In the genomic region with DNA sequence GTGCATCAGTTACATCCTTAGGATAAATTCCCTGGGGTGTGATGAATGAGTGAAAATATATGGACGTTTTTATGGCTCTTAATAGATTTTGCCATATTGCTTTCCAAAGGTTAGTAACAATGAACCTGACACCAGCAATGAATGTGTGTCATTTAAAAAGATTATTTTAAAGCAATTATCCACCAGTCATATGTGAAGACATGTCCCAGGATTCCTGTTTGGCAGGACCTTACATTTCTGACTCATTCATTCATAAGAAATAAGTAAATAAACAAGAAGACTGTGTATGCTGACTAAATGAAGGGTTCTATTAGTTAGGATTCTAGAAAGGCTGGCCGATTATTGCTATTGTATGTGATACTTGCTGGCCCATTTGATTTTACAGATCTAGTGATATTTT, we compare ENCODE assay signal across 25 cellular contexts.
DNase-seq lines count a peak whose midpoint lies in the region; ATAC-seq, FAIRE-seq and TF ChIP-seq lines count a peak whose summit lies in the region.
"Had no signal": no experiment of that assay in that cellular context is flagged by ENCODE, and none has a peak within 500 bp of the region (broad histone marks: within the 10 kb centered on the region; RNA-seq: fewer than 3 reads in every experiment).

No MANE protein-coding gene starts in this region.

- TF ChIP-seq CTCF in MCF 10A (IDR thresholded peaks at IDR 0.05; ENCODE audit: unreplicated experiment) (no peak), breast epithelium (IDR thresholded peaks at IDR 0.05) (no peak), endothelial cell of umbilical vein (IDR thresholded peaks at IDR 0.05; ENCODE audit: extremely low read depth in 1 of 2, insufficient read depth in 1 of 2, low read depth in 1 of 2, low read length in 2 of 2) (no peak), upper lobe of left lung (IDR thresholded peaks at IDR 0.05) (no peak)

- no peak for FAIRE-seq in endothelial cell of umbilical vein (lab: Jason Lieb, UNC)
- FAIRE-seq: GM12878 had no signal

- H3K9me3 Mint-ChIP-seq in MCF 10A (ENCODE audit: unreplicated experiment) = no peaks in the 10 kb centered on the region
- H3K9me3 Mint-ChIP-seq: activated CD4-positive, alpha-beta T cell treated with anti-CD3 and anti-CD28 coated beads, Interleukin-2, amount 10 ng/mL, durations not matched to agents 7 days and 5 days; H9; IgD-negative memory B cell; type B pancreatic cell had no signal

- H3K4me1 ChIP-seq in breast epithelium (no peaks in the 10 kb centered on the region), endothelial cell of umbilical vein (ENCODE audit: control insufficient read depth, extremely low read depth, insufficient read depth, low read length) (no peaks in the 10 kb centered on the region), upper lobe of left lung (no peaks in the 10 kb centered on the region)
- H3K4me1 ChIP-seq: adrenal gland, heart left ventricle had no signal

- H3K4me3 Mint-ChIP-seq in MCF 10A (ENCODE audit: unreplicated experiment) = no peak overlapping the region
- H3K4me3 Mint-ChIP-seq: activated CD4-positive, alpha-beta T cell treated with anti-CD3 and anti-CD28 coated beads, Interleukin-2, amount 10 ng/mL, durations not matched to agents 7 days and 5 days; B cell; H9; IgD-negative memory B cell; type B pancreatic cell had no signal

- no peaks in the 10 kb centered on the region for H3K27me3 Mint-ChIP-seq in MCF 10A (ENCODE audit: insufficient read depth, unreplicated experiment)
- H3K27me3 Mint-ChIP-seq: activated CD4-positive, alpha-beta T cell treated with anti-CD3 and anti-CD28 coated beads, Interleukin-2, amount 10 ng/mL, durations not matched to agents 7 days and 5 days; B cell; IgD-negative memory B cell; type B pancreatic cell had no signal

- no peaks in the 10 kb centered on the region for H3K79me2 ChIP-seq in endothelial cell of umbilical vein (ENCODE audit: control insufficient read depth, insufficient read depth, low read length)

- H2AFZ ChIP-seq in endothelial cell of umbilical vein (ENCODE audit: low read depth, low read length) = no peak overlapping the region

- H3K9me3 ChIP-seq in breast epithelium = no peaks in the 10 kb centered on the region
- H3K9me3 ChIP-seq in endothelial cell of umbilical vein (replicated peaks; ENCODE audit: control insufficient read depth, insufficient read depth, low read length) = no peaks in the 10 kb centered on the region
- no peaks in the 10 kb centered on the region for H3K9me3 ChIP-seq in upper lobe of left lung
- H3K9me3 ChIP-seq: adrenal gland, heart left ventricle had no signal

- dilution Hi-C loops in endothelial cell of umbilical vein (cut with MboI; ENCODE audit: extremely low pct_ligation_motif_present, low sequenced_read_pairs) = no loop called here

- DNase-seq in MCF 10A (ENCODE audit: unreplicated experiment) = peak; percentile 66
- no peak for DNase-seq in breast epithelium (ENCODE audit: low spot score in 2 of 2)
- DNase-seq in NCI-H748 (lab: John Stamatoyannopoulos, UW; ENCODE audit: unreplicated experiment) = peak; percentile 57
- no peak for DNase-seq in endothelial cell of umbilical vein (ENCODE audit: low read depth, low spot score)
- no peak for DNase-seq in HCEC 1CT
- DNase-seq in upper lobe of left lung = no peak
- DNase-seq in NCI-H1694 treated with DMSO at 0.1 percent for 48 hours (lab: John Stamatoyannopoulos, UW) = no peak
- DNase-seq: activated CD4-positive, alpha-beta T cell treated with anti-CD3 and anti-CD28 coated beads, Interleukin-2, amount 10 ng/mL, durations not matched to agents 7 days and 5 days; activated naive CD4-positive, alpha-beta T cell treated with Interleukin-2 at 50 U/mL for 16 hours; activated T-cell treated with anti-CD3 and anti-CD28 coated beads, Interleukin-2, amount 50 U/mL, for 48 hours; adrenal gland; cortex of kidney; DND-41; H9; heart left ventricle; mesenchymal stem cell; NCI-H187 treated with DMSO at 0.1 percent for 48 hours; NCI-H526 treated with DMSO at 0.1 percent for 48 hours; stimulated activated CD4-positive, alpha-beta T cell treated with anti-CD3 and anti-CD28 coated beads, Interleukin-2, amount 100 ng/mL, for 24 hours had no signal

- CTCF ChIA-PET in MCF 10A (lab: Yijun Ruan, JAX) (no interaction called here), endothelial cell of umbilical vein (lab: Charles Lee) (no interaction called here)

- TF ChIP-seq EP300 in upper lobe of left lung (IDR thresholded peaks at IDR 0.05) = no peak

- no peaks in the 10 kb centered on the region for H3K36me3 ChIP-seq in breast epithelium
- H3K36me3 ChIP-seq in endothelial cell of umbilical vein (ENCODE audit: control insufficient read depth in 2 of 2, extremely low read depth in 1 of 2, insufficient read depth in 2 of 2, low read length in 2 of 2) = no peaks in the 10 kb centered on the region
- H3K36me3 ChIP-seq in upper lobe of left lung = no peaks in the 10 kb centered on the region
- H3K36me3 ChIP-seq: adrenal gland, heart left ventricle had no signal

- H3K27me3 ChIP-seq in breast epithelium (no peaks in the 10 kb centered on the region), endothelial cell of umbilical vein (ENCODE audit: control insufficient read depth in 2 of 2, insufficient read depth in 2 of 2, low read length in 2 of 2) (no peaks in the 10 kb centered on the region), upper lobe of left lung (no peaks in the 10 kb centered on the region)
- H3K27me3 ChIP-seq: adrenal gland, heart left ventricle had no signal

- no peaks in the 10 kb centered on the region for H3K4me1 Mint-ChIP-seq in MCF 10A (ENCODE audit: insufficient read depth, unreplicated experiment)
- H3K4me1 Mint-ChIP-seq: activated CD4-positive, alpha-beta T cell treated with anti-CD3 and anti-CD28 coated beads, Interleukin-2, amount 10 ng/mL, durations not matched to agents 7 days and 5 days had no signal

- no peak overlapping the region for H3K27ac Mint-ChIP-seq in MCF 10A (ENCODE audit: low read depth, unreplicated experiment)
- H3K27ac Mint-ChIP-seq: activated CD4-positive, alpha-beta T cell treated with anti-CD3 and anti-CD28 coated beads, Interleukin-2, amount 10 ng/mL, durations not matched to agents 7 days and 5 days; B cell; type B pancreatic cell had no signal

- H3K9me1 ChIP-seq in endothelial cell of umbilical vein (replicated peaks; ENCODE audit: control insufficient read depth, extremely low read depth, insufficient read depth, low read length) = no peaks in the 10 kb centered on the region

- H3K27ac ChIP-seq in breast epithelium (no peak overlapping the region), endothelial cell of umbilical vein (ENCODE audit: insufficient read depth, low read depth, low read length) (no peak overlapping the region), upper lobe of left lung (no peak overlapping the region)
- H3K27ac ChIP-seq: adrenal gland, heart left ventricle had no signal

- H3K36me3 Mint-ChIP-seq in MCF 10A (ENCODE audit: insufficient read depth, unreplicated experiment) = no peaks in the 10 kb centered on the region
- H3K36me3 Mint-ChIP-seq: IgD-negative memory B cell, type B pancreatic cell had no signal

- no peak overlapping the region for H3K9ac ChIP-seq in endothelial cell of umbilical vein (replicated peaks; ENCODE audit: extremely low read depth, insufficient read depth, low read length)

- POLR2A ChIA-PET in MCF 10A (lab: Yijun Ruan, JAX) = interaction anchor here (0.7 kb wide), 1 partner anchor 23 kb away, joined by 3 read pairs; no protein-coding TSS in a partner anchor
- POLR2A ChIA-PET in endothelial cell of umbilical vein (lab: Charles Lee) = no interaction called here

- H3K4me3 ChIP-seq in breast epithelium (no peak overlapping the region), endothelial cell of umbilical vein (replicated peaks in 1 of 3; ENCODE audit: insufficient read depth in 1 of 3, low read depth in 1 of 3, low read length in 3 of 3) (no peak overlapping the region), upper lobe of left lung (no peak overlapping the region)
- H3K4me3 ChIP-seq: adrenal gland, GM12878, heart left ventricle, smooth muscle cell had no signal

- H4K20me1 ChIP-seq in endothelial cell of umbilical vein (replicated peaks; ENCODE audit: control insufficient read depth, extremely low read depth, insufficient read depth, low read length) = no peaks in the 10 kb centered on the region

- BruUV-seq in MCF 10A (replicated peaks; lab: Mats Ljungman, UMichigan) (no TSS peak), endothelial cell of umbilical vein (replicated peaks; lab: Mats Ljungman, UMichigan) (no TSS peak)

- intact Hi-C loops in MCF 10A (cut with micrococcal nuclease) (loop anchor here (10.0 kb wide), 1 partner anchor 262 kb away; no protein-coding TSS in a partner anchor), breast epithelium (cut with DNase I; ENCODE audit: low total_unique reads) (no loop called here), endothelial cell of umbilical vein (cut with micrococcal nuclease) (no loop called here)

- WGBS in upper lobe of left lung, 2 donors = 65 to 80% methylated on average over 2 of the region's 2 CpGs

- no peak overlapping the region for H3K4me2 ChIP-seq in endothelial cell of umbilical vein (ENCODE audit: insufficient read depth, low read length)
- H3K4me2 ChIP-seq: smooth muscle cell had no signal

- ATAC-seq in HG03439 (IDR thresholded peaks at IDR 0.05; ENCODE audit: unreplicated experiment) (no peak), upper lobe of left lung (ENCODE audit: low FRiP score in 2 of 2) (no peak)
- ATAC-seq: GM12878, heart left ventricle had no signal

- no peak for TF ChIP-seq POLR2A in breast epithelium (IDR thresholded peaks at IDR 0.05)
- no peak for TF ChIP-seq POLR2A in endothelial cell of umbilical vein (IDR thresholded peaks at IDR 0.05; ENCODE audit: low read depth, low read length)
- no peak for TF ChIP-seq POLR2A in upper lobe of left lung (IDR thresholded peaks at IDR 0.05)

TF ChIP-seq in endothelial cell of umbilical vein, 7 proteins besides CTCF, POLR2A, EP300 and RAD21:
- TF ChIP-seq, protein P1, sequence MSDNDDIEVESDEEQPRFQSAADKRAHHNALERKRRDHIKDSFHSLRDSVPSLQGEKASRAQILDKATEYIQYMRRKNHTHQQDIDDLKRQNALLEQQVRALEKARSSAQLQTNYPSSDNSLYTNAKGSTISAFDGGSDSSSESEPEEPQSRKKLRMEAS (IDR thresholded peaks at IDR 0.05; ENCODE audit: insufficient read depth, insufficient read length) = no peak
- TF ChIP-seq JUN (IDR thresholded peaks at IDR 0.05; ENCODE audit: borderline replicate concordance, insufficient read depth, insufficient read length, low read depth) (no peak), MYC (IDR thresholded peaks at IDR 0.05; ENCODE audit: low read depth, low read length) (no peak), FOS (IDR thresholded peaks at IDR 0.05; ENCODE audit: borderline replicate concordance, insufficient read depth, low read length) (peak; percentile 25)

Comparison
In these comparisons a context has a peak if more than half of its experiments do, and no peak if none do; other contexts are left out.
1. DNase-seq: peak in MCF 10A (single experiment) and NCI-H748 (single experiment); none in breast epithelium (0 of 2), endothelial cell of umbilical vein (single experiment), HCEC 1CT (single experiment), upper lobe of left lung (0 of 2) and NCI-H1694 treated with DMSO at 0.1 percent for 48 hours (single experiment).